In the genomic region with DNA sequence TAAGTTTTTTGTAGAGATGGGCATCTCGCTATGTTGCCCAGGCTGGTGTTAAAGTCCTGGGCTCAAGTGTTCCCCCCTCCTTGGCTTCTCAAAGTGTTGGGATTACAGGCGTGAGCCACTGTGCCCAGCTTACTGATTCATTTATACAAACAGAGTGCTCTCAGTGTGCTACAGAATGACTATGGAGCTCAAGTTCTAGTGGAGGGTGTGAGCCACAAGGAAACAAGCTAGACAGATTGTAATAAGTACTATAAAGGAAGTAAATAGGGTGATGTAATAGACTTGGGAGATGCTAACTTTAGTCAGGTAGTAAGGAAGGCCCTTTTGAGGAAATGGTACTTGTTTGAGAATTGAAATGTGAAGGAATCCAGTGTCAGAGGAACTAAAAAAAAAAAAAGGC, we compare ENCODE assay signal across 1 cellular context.
A peak's percentile ranks its signal among the peaks of the same experiment; 100 is the strongest.
TF ChIP-seq lines count a peak whose summit lies in the region.

No MANE protein-coding gene starts in this region.

TF ChIP-seq in HEK293, 187 proteins besides CTCF, POLR2A, EP300 and RAD21 (continued from another document):
- TF ChIP-seq ZNF394 (tag by site-specific recombination; IDR thresholded peaks at IDR 0.05; ENCODE audit: borderline replicate concordance) (0 out of 2 replicates have a peak, but pooled peaks have one; percentile 43), ZNF521 (tag by site-specific recombination; IDR thresholded peaks at IDR 0.05) (no peak), ZNF19 (tag by site-specific recombination; IDR thresholded peaks at IDR 0.05; ENCODE audit: low read depth) (no peak), ZNF473 (tag by site-specific recombination; IDR thresholded peaks at IDR 0.05) (no peak)
- TF ChIP-seq, protein P1, sequence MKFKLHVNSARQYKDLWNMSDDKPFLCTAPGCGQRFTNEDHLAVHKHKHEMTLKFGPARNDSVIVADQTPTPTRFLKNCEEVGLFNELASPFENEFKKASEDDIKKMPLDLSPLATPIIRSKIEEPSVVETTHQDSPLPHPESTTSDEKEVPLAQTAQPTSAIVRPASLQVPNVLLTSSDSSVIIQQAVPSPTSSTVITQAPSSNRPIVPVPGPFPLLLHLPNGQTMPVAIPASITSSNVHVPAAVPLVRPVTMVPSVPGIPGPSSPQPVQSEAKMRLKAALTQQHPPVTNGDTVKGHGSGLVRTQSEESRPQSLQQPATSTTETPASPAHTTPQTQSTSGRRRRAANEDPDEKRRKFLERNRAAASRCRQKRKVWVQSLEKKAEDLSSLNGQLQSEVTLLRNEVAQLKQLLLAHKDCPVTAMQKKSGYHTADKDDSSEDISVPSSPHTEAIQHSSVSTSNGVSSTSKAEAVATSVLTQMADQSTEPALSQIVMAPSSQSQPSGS (tag by site-specific recombination; IDR thresholded peaks at IDR 0.05; ENCODE audit: low read depth), result peak; percentile 16; the same call in 1 of the 2 replicates
